In the genomic region with DNA sequence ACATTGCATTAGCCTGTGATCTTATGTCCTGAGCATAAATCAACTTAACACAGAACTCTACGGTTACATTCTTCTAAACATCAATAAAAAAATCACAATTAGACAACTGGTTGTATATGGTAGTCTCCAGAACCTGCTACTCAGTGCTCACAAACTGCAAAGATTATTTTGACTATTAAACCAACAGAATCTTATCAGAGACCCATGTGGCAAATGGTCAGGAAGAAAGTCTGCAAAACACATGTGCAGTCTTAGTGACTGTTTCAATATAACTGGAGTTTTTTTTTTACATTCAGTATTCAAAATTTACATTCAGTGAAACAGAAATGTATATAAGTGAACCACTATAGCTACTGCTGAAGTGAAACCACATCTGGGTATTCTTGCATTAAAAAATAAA, we compare ENCODE assay signal across 1 cellular context.
TF ChIP-seq lines count a peak whose summit lies in the region.

No MANE protein-coding gene starts in this region.

TF ChIP-seq in A549, 52 proteins besides CTCF, POLR2A, EP300 and RAD21 (continued from another document):
- TF ChIP-seq ZNF302 (CRISPR knock-in tag; IDR thresholded peaks at IDR 0.05) (no peak), TP53 (CRISPR knock-in tag; IDR thresholded peaks at IDR 0.05) (no peak), PHF8 (IDR thresholded peaks at IDR 0.05; ENCODE audit: borderline replicate concordance, low read depth) (no peak), CBX2 (IDR thresholded peaks at IDR 0.05; ENCODE audit: borderline replicate concordance, low read depth) (no peak)
- TF ChIP-seq, protein P1, sequence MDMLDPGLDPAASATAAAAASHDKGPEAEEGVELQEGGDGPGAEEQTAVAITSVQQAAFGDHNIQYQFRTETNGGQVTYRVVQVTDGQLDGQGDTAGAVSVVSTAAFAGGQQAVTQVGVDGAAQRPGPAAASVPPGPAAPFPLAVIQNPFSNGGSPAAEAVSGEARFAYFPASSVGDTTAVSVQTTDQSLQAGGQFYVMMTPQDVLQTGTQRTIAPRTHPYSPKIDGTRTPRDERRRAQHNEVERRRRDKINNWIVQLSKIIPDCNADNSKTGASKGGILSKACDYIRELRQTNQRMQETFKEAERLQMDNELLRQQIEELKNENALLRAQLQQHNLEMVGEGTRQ (IDR thresholded peaks at IDR 0.05), result no peak
- TF ChIP-seq, protein P2, sequence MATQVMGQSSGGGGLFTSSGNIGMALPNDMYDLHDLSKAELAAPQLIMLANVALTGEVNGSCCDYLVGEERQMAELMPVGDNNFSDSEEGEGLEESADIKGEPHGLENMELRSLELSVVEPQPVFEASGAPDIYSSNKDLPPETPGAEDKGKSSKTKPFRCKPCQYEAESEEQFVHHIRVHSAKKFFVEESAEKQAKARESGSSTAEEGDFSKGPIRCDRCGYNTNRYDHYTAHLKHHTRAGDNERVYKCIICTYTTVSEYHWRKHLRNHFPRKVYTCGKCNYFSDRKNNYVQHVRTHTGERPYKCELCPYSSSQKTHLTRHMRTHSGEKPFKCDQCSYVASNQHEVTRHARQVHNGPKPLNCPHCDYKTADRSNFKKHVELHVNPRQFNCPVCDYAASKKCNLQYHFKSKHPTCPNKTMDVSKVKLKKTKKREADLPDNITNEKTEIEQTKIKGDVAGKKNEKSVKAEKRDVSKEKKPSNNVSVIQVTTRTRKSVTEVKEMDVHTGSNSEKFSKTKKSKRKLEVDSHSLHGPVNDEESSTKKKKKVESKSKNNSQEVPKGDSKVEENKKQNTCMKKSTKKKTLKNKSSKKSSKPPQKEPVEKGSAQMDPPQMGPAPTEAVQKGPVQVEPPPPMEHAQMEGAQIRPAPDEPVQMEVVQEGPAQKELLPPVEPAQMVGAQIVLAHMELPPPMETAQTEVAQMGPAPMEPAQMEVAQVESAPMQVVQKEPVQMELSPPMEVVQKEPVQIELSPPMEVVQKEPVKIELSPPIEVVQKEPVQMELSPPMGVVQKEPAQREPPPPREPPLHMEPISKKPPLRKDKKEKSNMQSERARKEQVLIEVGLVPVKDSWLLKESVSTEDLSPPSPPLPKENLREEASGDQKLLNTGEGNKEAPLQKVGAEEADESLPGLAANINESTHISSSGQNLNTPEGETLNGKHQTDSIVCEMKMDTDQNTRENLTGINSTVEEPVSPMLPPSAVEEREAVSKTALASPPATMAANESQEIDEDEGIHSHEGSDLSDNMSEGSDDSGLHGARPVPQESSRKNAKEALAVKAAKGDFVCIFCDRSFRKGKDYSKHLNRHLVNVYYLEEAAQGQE (IDR thresholded peaks at IDR 0.05), result no peak
